ENCODE assay signal across 8 cellular contexts in the genomic region with DNA sequence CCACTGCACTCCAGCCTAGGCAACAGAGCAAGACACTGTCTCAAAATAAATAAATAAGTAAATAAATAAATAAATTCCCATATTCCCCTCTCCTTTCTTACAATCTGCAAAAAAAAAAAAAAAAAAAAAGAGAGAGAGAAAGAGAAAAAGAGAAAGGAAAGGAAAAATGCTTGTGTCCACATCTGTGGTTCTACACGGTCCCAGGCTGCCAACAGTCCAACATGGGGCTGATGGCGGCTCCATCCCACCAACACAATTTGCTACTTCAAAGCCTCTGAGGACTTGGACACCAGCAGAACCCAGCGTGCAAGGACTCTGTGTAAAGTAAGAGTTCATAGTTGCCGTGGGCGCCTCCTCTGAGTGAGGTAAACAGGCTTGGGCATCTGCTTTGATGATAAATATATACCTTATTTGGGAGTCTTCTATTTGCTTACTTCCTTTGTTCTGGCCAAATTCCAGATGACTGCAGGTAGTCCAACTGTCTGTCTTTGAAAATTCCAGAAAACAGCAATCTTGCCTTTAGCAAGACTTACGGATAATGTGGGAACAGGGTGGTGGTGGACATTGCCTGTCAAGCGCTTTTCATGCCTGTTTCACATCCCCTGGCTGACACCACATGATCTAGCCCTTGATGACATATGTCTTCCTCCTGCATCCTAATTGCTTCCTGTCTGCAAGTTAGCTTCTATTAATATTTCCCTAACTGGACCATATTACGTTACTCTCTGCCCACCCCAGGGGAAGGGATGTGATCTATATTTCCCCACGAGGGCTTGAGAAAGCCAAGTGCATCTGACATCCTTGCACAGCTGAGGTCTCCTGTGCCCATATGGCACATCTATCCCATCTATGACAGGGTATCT. TPM values are rescaled to one million over a fixed set of nuclear protein-coding genes. Genes with fewer than 3 reads are reported as not detected.
DNase-seq lines count a peak whose midpoint lies in the region; ATAC-seq lines count a peak whose summit lies in the region.

No MANE protein-coding gene starts in this region.

- H3K9me3 Mint-ChIP-seq in T-helper 1 cell treated with Interleukin-12 subunit alpha and Interleukin-12 subunit beta and Interleukin-4 antibody, amounts not matched to agents 30 μg/mL and 1 μg/mL, for 36 hours = no peaks in the 10 kb centered on the region
- no peaks in the 10 kb centered on the region for H3K9me3 Mint-ChIP-seq in stimulated activated effector memory CD8-positive, alpha-beta T cell treated with anti-CD3 and anti-CD28 coated beads, Interleukin-12 subunit alpha, Interleukin-12 subunit beta, amount 100 ng/mL, for 72 hours

- H3K4me3 Mint-ChIP-seq in T-helper 1 cell treated with Interleukin-12 subunit alpha and Interleukin-12 subunit beta and Interleukin-4 antibody, amounts not matched to agents 30 μg/mL and 1 μg/mL, for 36 hours = no peak overlapping the region
- peak overlapping the region; percentile 28 for H3K4me3 Mint-ChIP-seq in stimulated activated effector memory CD8-positive, alpha-beta T cell treated with anti-CD3 and anti-CD28 coated beads, Interleukin-12 subunit alpha, Interleukin-12 subunit beta, amount 100 ng/mL, for 72 hours

- H3K4me1 Mint-ChIP-seq in T-helper 1 cell treated with Interleukin-12 subunit alpha and Interleukin-12 subunit beta and Interleukin-4 antibody, amounts not matched to agents 30 μg/mL and 1 μg/mL, for 36 hours (ENCODE audit: low read depth) = peaks cover 47% of the 10 kb centered on the region
- H3K4me1 Mint-ChIP-seq in stimulated activated effector memory CD8-positive, alpha-beta T cell treated with anti-CD3 and anti-CD28 coated beads, Interleukin-12 subunit alpha, Interleukin-12 subunit beta, amount 100 ng/mL, for 72 hours = peaks cover 80% of the 10 kb centered on the region

- no peak for DNase-seq in T-helper 1 cell
- DNase-seq in SK-MEL-5 (ENCODE audit: low read depth, low spot score) = peak; percentile 48
- DNase-seq in stimulated activated effector memory CD8-positive, alpha-beta T cell treated with anti-CD3 and anti-CD28 coated beads, Interleukin-12 subunit alpha, Interleukin-12 subunit beta, amount 100 ng/mL, for 72 hours (ENCODE audit: low spot score in 2 of 2) = no peak
- no peak for DNase-seq in KG1 (lab: John Stamatoyannopoulos, UW)

- in situ Hi-C loops in SK-MEL-5 (cut with HindIII; ENCODE audit: low pct_unique_long_range_greater_than_20kb, low sequenced_read_pairs) = no loop called here

- H3K36me3 Mint-ChIP-seq in T-helper 1 cell treated with Interleukin-12 subunit alpha and Interleukin-12 subunit beta and Interleukin-4 antibody, amounts not matched to agents 30 μg/mL and 1 μg/mL, for 36 hours (ENCODE audit: low read depth) = peaks cover 30% of the 10 kb centered on the region
- H3K36me3 Mint-ChIP-seq in stimulated activated effector memory CD8-positive, alpha-beta T cell treated with anti-CD3 and anti-CD28 coated beads, Interleukin-12 subunit alpha, Interleukin-12 subunit beta, amount 100 ng/mL, for 72 hours = peaks cover 97% of the 10 kb centered on the region

- ATAC-seq in HG02943 (IDR thresholded peaks at IDR 0.05; ENCODE audit: low read depth, unreplicated experiment) = peak; percentile 75
- ATAC-seq in stimulated activated effector memory CD8-positive, alpha-beta T cell treated with anti-CD3 and anti-CD28 coated beads, Interleukin-12 subunit alpha, Interleukin-12 subunit beta, amount 100 ng/mL, for 72 hours = no peak
- no peak for ATAC-seq in GM19455 (IDR thresholded peaks at IDR 0.05; ENCODE audit: unreplicated experiment)
- no peak for ATAC-seq in GM21360 (IDR thresholded peaks at IDR 0.05; ENCODE audit: unreplicated experiment)

- no peaks in the 10 kb centered on the region for H3K27me3 Mint-ChIP-seq in T-helper 1 cell treated with Interleukin-12 subunit alpha and Interleukin-12 subunit beta and Interleukin-4 antibody, amounts not matched to agents 30 μg/mL and 1 μg/mL, for 36 hours (ENCODE audit: low read depth)

- H3K27ac Mint-ChIP-seq in T-helper 1 cell treated with Interleukin-12 subunit alpha and Interleukin-12 subunit beta and Interleukin-4 antibody, amounts not matched to agents 30 μg/mL and 1 μg/mL, for 36 hours = peak overlapping the region; percentile 49
- H3K27ac Mint-ChIP-seq in stimulated activated effector memory CD8-positive, alpha-beta T cell treated with anti-CD3 and anti-CD28 coated beads, Interleukin-12 subunit alpha, Interleukin-12 subunit beta, amount 100 ng/mL, for 72 hours = peak overlapping the region; percentile 74

RNA-seq across cellular contexts. Expression of gene LITAF, which starts 10.1 kb away (rescaled TPM):
- total RNA-seq in SK-MEL-5 (2014; rRNA removed; shearing (Covaris generic)) = 130 and 135 TPM in 2 replicates
- polyA plus RNA-seq in SK-MEL-5 (2015; cell fraction: cytosol; rRNA removed) = 172 and 177 TPM in 2 replicates
- 35.3 and 53.1 TPM in 2 replicates for polyA plus RNA-seq in SK-MEL-5 (2015; cell fraction: nucleus; rRNA removed)
